In the genomic region with DNA sequence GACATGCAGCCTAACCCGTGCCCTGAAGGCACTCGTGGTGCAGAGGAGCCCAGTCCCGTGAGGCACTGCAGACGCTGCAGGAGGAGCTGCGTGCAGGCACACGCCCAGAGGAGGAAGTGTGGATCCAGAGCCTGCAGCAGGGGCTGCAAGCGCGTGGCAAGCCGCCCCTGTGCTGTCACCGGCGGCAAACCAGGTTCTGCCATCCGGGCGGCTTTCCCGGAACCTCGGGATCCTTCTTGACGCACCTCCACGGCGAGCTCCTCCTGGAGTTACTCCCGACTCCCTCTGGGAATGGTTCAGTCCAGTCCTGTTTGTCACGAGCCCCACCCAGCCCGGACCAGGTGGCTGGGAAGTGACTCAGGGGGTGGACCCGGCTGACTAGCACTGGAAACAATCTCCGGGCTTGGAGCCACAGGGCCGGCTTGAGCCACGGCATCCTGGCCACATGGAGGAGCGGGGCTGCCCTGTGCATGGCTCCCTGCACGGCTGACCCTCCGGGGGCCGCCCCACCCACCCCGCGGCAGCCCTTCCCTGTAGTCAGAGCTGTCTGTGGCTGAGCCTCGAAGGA, we compare ENCODE assay signal across 8 cellular contexts. TPM values are rescaled to one million over a fixed set of nuclear protein-coding genes. Genes with fewer than 3 reads are reported as not detected.
DNase-seq lines count a peak whose midpoint lies in the region; ATAC-seq and TF ChIP-seq lines count a peak whose summit lies in the region.
"Had no signal": no experiment of that assay in that cellular context is flagged by ENCODE, and none has a peak within 500 bp of the region (broad histone marks: within the 10 kb centered on the region; RNA-seq: fewer than 3 reads in every experiment).

No MANE protein-coding gene starts in this region.

- intact Hi-C loops in aorta (cut with DNase I) = no loop called here

- peak; percentile 49 for ATAC-seq in lung (ENCODE audit: insufficient read depth, low FRiP score)
- ATAC-seq in aorta (ENCODE audit: low FRiP score) = peak; percentile 81
- ATAC-seq in GM18511 (IDR thresholded peaks at IDR 0.05; ENCODE audit: unreplicated experiment) = no peak

- TF ChIP-seq CTCF in epithelial cell of esophagus (IDR thresholded peaks at IDR 0.05; ENCODE audit: insufficient read depth, low read depth, low read length, missing control alignments) = no peak
- TF ChIP-seq CTCF in lung (IDR thresholded peaks at IDR 0.05; ENCODE audit: control extremely low read depth, extremely low read depth) = no peak

- H3K27ac Mint-ChIP-seq in activated CD4-positive, alpha-beta T cell treated with anti-CD3 and anti-CD28 coated beads, Interleukin-2, amount 10 ng/mL, durations not matched to agents 7 days and 5 days = no peak overlapping the region

- 0 out of 2 replicates have a peak overlapping the region, but pooled peaks have one; percentile 12 for H3K4me3 ChIP-seq in MG63
- H3K4me3 ChIP-seq in epithelial cell of esophagus (ENCODE audit: low read length) = no peak overlapping the region
- H3K4me3 ChIP-seq in lung = no peak overlapping the region
- no peak overlapping the region for H3K4me3 ChIP-seq in aorta (ENCODE audit: low read length in 2 of 2)
- H3K4me3 ChIP-seq: thyroid gland had no signal

- POLR2A ChIA-PET in activated CD4-positive, alpha-beta T cell treated with anti-CD3 and anti-CD28 coated beads, Interleukin-2, amount 10 ng/mL, durations not matched to agents 7 days and 5 days (lab: Charles Lee) = no interaction called here

- H3K4me1 ChIP-seq in lung (ENCODE audit: control insufficient read depth in 2 of 2, insufficient read depth in 2 of 2, low read length in 2 of 2) = peaks cover 2 to 9% of the 10 kb centered on the region in 2 donors
- H3K4me1 ChIP-seq in aorta (ENCODE audit: control insufficient read depth in 1 of 2, insufficient read depth in 2 of 2, low read length in 2 of 2) = no peaks in the 10 kb centered on the region
- H3K4me1 ChIP-seq: thyroid gland had no signal

- no peaks in the 10 kb centered on the region for H3K27me3 Mint-ChIP-seq in activated CD4-positive, alpha-beta T cell treated with anti-CD3 and anti-CD28 coated beads, Interleukin-2, amount 10 ng/mL, durations not matched to agents 7 days and 5 days

- peaks cover 13% of the 10 kb centered on the region for H3K4me1 Mint-ChIP-seq in activated CD4-positive, alpha-beta T cell treated with anti-CD3 and anti-CD28 coated beads, Interleukin-2, amount 10 ng/mL, durations not matched to agents 7 days and 5 days

- 80 to 89% methylated on average over 32 of the region's 32 CpGs for WGBS in lung, 2 donors
- WGBS in aorta, 2 donors = 70 to 73% methylated on average over 32 of the region's 32 CpGs

- peaks cover 28% of the 10 kb centered on the region for H3K36me3 Mint-ChIP-seq in activated CD4-positive, alpha-beta T cell treated with anti-CD3 and anti-CD28 coated beads, Interleukin-2, amount 10 ng/mL, durations not matched to agents 7 days and 5 days (ENCODE audit: low read depth)

- no peaks in the 10 kb centered on the region for H3K27me3 ChIP-seq in MG63
- no peaks in the 10 kb centered on the region for H3K27me3 ChIP-seq in lung (ENCODE audit: control insufficient read depth, insufficient read depth)
- H3K27me3 ChIP-seq in aorta (ENCODE audit: control insufficient read depth in 1 of 2, insufficient read depth in 2 of 2, low read length in 1 of 2) = no peaks in the 10 kb centered on the region
- H3K27me3 ChIP-seq: thyroid gland had no signal

- H3K9me3 ChIP-seq in MG63 = no peaks in the 10 kb centered on the region
- no peaks in the 10 kb centered on the region for H3K9me3 ChIP-seq in lung (ENCODE audit: control insufficient read depth in 2 of 2, insufficient read depth in 1 of 2, low read length in 1 of 2)
- no peaks in the 10 kb centered on the region for H3K9me3 ChIP-seq in aorta (ENCODE audit: control insufficient read depth, low read length)
- H3K9me3 ChIP-seq: thyroid gland had no signal

- H3K27ac ChIP-seq in lung (ENCODE audit: low read depth in 1 of 2, low read length in 1 of 2) (peak overlapping the region; percentile 41 to 61), aorta (ENCODE audit: low read depth in 1 of 2, low read length in 2 of 2) (no peak overlapping the region)

- CTCF ChIA-PET in activated CD4-positive, alpha-beta T cell treated with anti-CD3 and anti-CD28 coated beads, Interleukin-2, amount 10 ng/mL, durations not matched to agents 7 days and 5 days (lab: Charles Lee) = no interaction called here

- DNase-seq in MG63 (peak; percentile 97), epithelial cell of esophagus (ENCODE audit: low read depth) (peak; percentile 100), lung (ENCODE audit: low spot score) (peak; percentile 61), aorta (peak; percentile 86 to 87), SHP77 (lab: John Stamatoyannopoulos, UW) (no peak)
- no peak for DNase-seq in activated CD4-positive, alpha-beta T cell treated with anti-CD3 and anti-CD28 coated beads, Interleukin-2, amount 10 ng/mL, durations not matched to agents 7 days and 5 days

- H3K36me3 ChIP-seq in MG63 = peaks cover 41% of the 10 kb centered on the region
- H3K36me3 ChIP-seq in lung (ENCODE audit: control insufficient read depth in 2 of 2, insufficient read depth in 2 of 2, low read length in 2 of 2) = peaks cover 11 to 72% of the 10 kb centered on the region in 2 donors
- peaks cover 3 to 4% of the 10 kb centered on the region in 2 donors for H3K36me3 ChIP-seq in aorta (ENCODE audit: control insufficient read depth in 1 of 2, insufficient read depth in 2 of 2, low read length in 1 of 2)

- no peak overlapping the region for H3K4me3 Mint-ChIP-seq in activated CD4-positive, alpha-beta T cell treated with anti-CD3 and anti-CD28 coated beads, Interleukin-2, amount 10 ng/mL, durations not matched to agents 7 days and 5 days

- H3K9me3 Mint-ChIP-seq in activated CD4-positive, alpha-beta T cell treated with anti-CD3 and anti-CD28 coated beads, Interleukin-2, amount 10 ng/mL, durations not matched to agents 7 days and 5 days = no peaks in the 10 kb centered on the region

RNA-seq across cellular contexts. Expression of a gene that starts 10.2 kb away (rescaled TPM):
- total RNA-seq in MG63 (2014; rRNA removed; shearing (Covaris generic); ENCODE audit: low replicate concordance) = 16.1 and 17.0 TPM in 2 replicates
- total RNA-seq in lung (10 to 100 TPM; 33.2 to 95.5 TPM), aorta (10 to 100 TPM; 46.1 to 56.4 TPM)
- polyA plus RNA-seq in lung (10 to 100 TPM; 42.3 to 45.5 TPM), aorta (10 to 100 TPM; 16.4 to 33.8 TPM)
- 10 to 100 TPM; 70.5 to 79.3 TPM for total RNA-seq in activated CD4-positive, alpha-beta T cell treated with anti-CD3 and anti-CD28 coated beads, Interleukin-2, amount 10 ng/mL, durations not matched to agents 7 days and 5 days

RNA-seq across cellular contexts. Expression of a gene that starts 43.3 kb away (rescaled TPM):
- 161 and 252 TPM in 2 replicates for total RNA-seq in MG63 (2014; rRNA removed; shearing (Covaris generic); ENCODE audit: low replicate concordance)
- total RNA-seq in lung = 100 to 1,000 TPM in 1 of 2 donors, 10 to 100 TPM in 1; 70.4 to 157 TPM
- polyA plus RNA-seq in lung = 100 to 1,000 TPM; 127 to 280 TPM
- 10 to 100 TPM; 59.4 to 67.9 TPM for total RNA-seq in aorta
- polyA plus RNA-seq in aorta = 100 to 1,000 TPM in 1 of 2 donors, 10 to 100 TPM in 1; 69.9 to 117 TPM
- total RNA-seq in activated CD4-positive, alpha-beta T cell treated with anti-CD3 and anti-CD28 coated beads, Interleukin-2, amount 10 ng/mL, durations not matched to agents 7 days and 5 days = 10 to 100 TPM; 36.2 to 45.3 TPM

Comparison
In these comparisons a context has a peak if more than half of its experiments do, and no peak if none do; other contexts are left out.
1. DNase-seq: peak in MG63 (single experiment), epithelial cell of esophagus (single experiment), lung (single experiment) and aorta (2 of 2); none in SHP77 (0 of 2) and activated CD4-positive, alpha-beta T cell treated with anti-CD3 and anti-CD28 coated beads, Interleukin-2, amount 10 ng/mL, durations not matched to agents 7 days and 5 days (single experiment).
2. H3K27ac ChIP-seq: peak in lung (2 of 2); none in aorta (0 of 2).